Comparison of ENCODE assay signal across 12 cellular contexts in the genomic region with DNA sequence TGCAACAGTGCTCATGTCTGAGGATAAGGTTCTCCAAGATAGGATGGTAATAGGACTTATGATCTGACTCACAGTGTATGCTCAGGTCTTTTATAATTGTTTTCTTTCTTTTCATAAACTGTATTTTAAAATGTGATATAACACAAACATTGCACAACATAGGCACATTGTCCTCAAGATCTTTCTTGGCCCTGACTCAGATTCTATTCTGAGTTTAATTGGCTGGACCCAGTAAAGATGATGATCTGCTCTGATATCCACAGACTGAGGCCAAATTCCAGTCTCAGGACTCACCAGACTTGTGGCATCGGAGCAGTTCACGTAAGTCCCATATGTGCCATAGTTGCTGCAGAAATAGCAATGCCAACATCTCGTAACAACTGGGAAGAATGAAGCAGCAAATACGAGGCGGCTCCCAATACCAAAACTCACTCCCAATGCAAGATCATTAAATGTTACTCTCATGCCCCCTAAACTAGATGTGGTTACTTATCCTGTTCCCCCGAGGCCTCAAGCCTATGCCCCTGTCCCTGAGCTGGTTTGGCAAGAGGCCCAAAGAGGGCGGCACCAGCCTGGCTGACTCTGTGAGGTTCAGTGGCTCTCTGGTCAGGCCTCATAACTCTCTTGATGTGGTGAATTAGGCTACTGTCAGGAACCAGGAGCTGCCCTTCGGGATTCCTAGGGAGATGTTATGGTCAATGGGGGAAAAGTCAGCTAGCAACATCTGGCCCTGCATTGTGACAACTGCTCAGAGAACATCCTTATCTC.
DNase-seq lines count a peak whose midpoint lies in the region; ATAC-seq, FAIRE-seq and TF ChIP-seq lines count a peak whose summit lies in the region.
"Had no signal": no experiment of that assay in that cellular context is flagged by ENCODE, and none has a peak within 500 bp of the region (broad histone marks: within the 10 kb centered on the region; RNA-seq: fewer than 3 reads in every experiment).

No MANE protein-coding gene starts in this region.

- H3K36me3 ChIP-seq in BLaER1 (no peaks in the 10 kb centered on the region), bronchial epithelial cell (ENCODE audit: control insufficient read depth, insufficient read depth, low read length) (no peaks in the 10 kb centered on the region), mucosa of rectum (ENCODE audit: control insufficient read depth in 2 of 2, insufficient read depth in 2 of 2, low read length in 2 of 2) (no peaks in the 10 kb centered on the region), heart right ventricle (no peaks in the 10 kb centered on the region)

- H3K27me3 ChIP-seq in BLaER1, result no peaks in the 10 kb centered on the region
- H3K27me3 ChIP-seq in bronchial epithelial cell (ENCODE audit: control insufficient read depth, insufficient read depth, low read length), result no peaks in the 10 kb centered on the region
- H3K27me3 ChIP-seq in mucosa of rectum (ENCODE audit: control insufficient read depth in 2 of 2, insufficient read depth in 2 of 2, low read length in 2 of 2), result peaks cover 4 to 31% of the 10 kb centered on the region in 2 donors
- peaks cover 0 to 6% (median 0%) of the 10 kb centered on the region in 7 donors for H3K27me3 ChIP-seq in heart right ventricle

- intact Hi-C loops in head of caudate nucleus (cut with DNase I) (no loop called here), heart right ventricle (cut with DNase I) (no loop called here)

- H3K4me1 ChIP-seq in BLaER1 (peaks cover 15% of the 10 kb centered on the region), mucosa of rectum (ENCODE audit: control insufficient read depth in 2 of 2, insufficient read depth in 2 of 2, low read length in 2 of 2) (peaks cover 14 to 21% of the 10 kb centered on the region in 2 donors), heart right ventricle (peaks cover 0 to 47% (median 0%) of the 10 kb centered on the region in 9 donors)
- H3K4me1 ChIP-seq: Caco-2, parathyroid adenoma had no signal

- 86 to 92% methylated on average over 8 of the region's 8 CpGs for WGBS in heart right ventricle, 2 donors

- H3K27ac ChIP-seq in BLaER1 (no peak overlapping the region), mucosa of rectum (ENCODE audit: low read depth in 2 of 2, low read length in 2 of 2) (peak overlapping the region; percentile 50 to 57), heart right ventricle (no peak overlapping the region)
- H3K27ac ChIP-seq: parathyroid adenoma had no signal

- H3K9ac ChIP-seq in BLaER1, result no peak overlapping the region
- H3K9ac ChIP-seq in mucosa of rectum (ENCODE audit: low read depth in 1 of 2, low read length in 2 of 2), result no peak overlapping the region
- H3K9ac ChIP-seq: parathyroid adenoma had no signal

- TF ChIP-seq CTCF in LNCaP clone FGC (IDR thresholded peaks at IDR 0.05; ENCODE audit: control insufficient read depth, extremely low read depth, insufficient read depth) (no peak), bronchial epithelial cell (IDR thresholded peaks at IDR 0.05; ENCODE audit: insufficient read depth, low read length, severe bottlenecking) (no peak), heart right ventricle (IDR thresholded peaks at IDR 0.05) (no peak)

- H3K4me3 ChIP-seq in BLaER1 (no peak overlapping the region), LNCaP clone FGC (ENCODE audit: low read depth, low read length) (no peak overlapping the region), bronchial epithelial cell (ENCODE audit: low read depth, low read length) (no peak overlapping the region), mucosa of rectum (ENCODE audit: low read length in 2 of 2) (peak overlapping the region; percentile 2 to 11), heart right ventricle (no peak overlapping the region)

- ATAC-seq in heart right ventricle, result no peak
- ATAC-seq: left lobe of liver had no signal

- no peaks in the 10 kb centered on the region for H4K20me1 ChIP-seq in BLaER1

- H3K4me2 ChIP-seq in BLaER1, result peak overlapping the region; percentile 48

- FAIRE-seq in bronchial epithelial cell (lab: Jason Lieb, UNC), result peak; percentile 72

- DNase-seq in LNCaP clone FGC (ENCODE audit: low read depth) (peak; percentile 94), bronchial epithelial cell (ENCODE audit: low read depth) (peak; percentile 97), OCI-M2 (lab: John Stamatoyannopoulos, UW; ENCODE audit: unreplicated experiment) (no peak), head of caudate nucleus (no peak), heart right ventricle (no peak), SHP77 (lab: John Stamatoyannopoulos, UW) (no peak)
- DNase-seq: activated B cell treated with CpG ODN at 0.5 μM for 24 hours, Caco-2 had no signal

- H3K9me3 ChIP-seq in BLaER1 (no peaks in the 10 kb centered on the region), mucosa of rectum (ENCODE audit: control insufficient read depth in 2 of 2, low read length in 2 of 2) (no peaks in the 10 kb centered on the region), heart right ventricle (no peaks in the 10 kb centered on the region)
- H3K9me3 ChIP-seq: Caco-2 had no signal

Comparison
In these comparisons a context has a peak if more than half of its experiments do, and no peak if none do; other contexts are left out.
1. H3K27ac ChIP-seq: peak in mucosa of rectum (2 of 2); none in BLaER1 (single experiment) and heart right ventricle (0 of 10).
2. H3K4me3 ChIP-seq: peak in mucosa of rectum (2 of 2); none in BLaER1 (single experiment), LNCaP clone FGC (single experiment), bronchial epithelial cell (single experiment) and heart right ventricle (0 of 10).
3. DNase-seq: peak in LNCaP clone FGC (single experiment) and bronchial epithelial cell (single experiment); none in OCI-M2 (single experiment), head of caudate nucleus (0 of 42), heart right ventricle (0 of 2) and SHP77 (0 of 2).